In the genomic region with DNA sequence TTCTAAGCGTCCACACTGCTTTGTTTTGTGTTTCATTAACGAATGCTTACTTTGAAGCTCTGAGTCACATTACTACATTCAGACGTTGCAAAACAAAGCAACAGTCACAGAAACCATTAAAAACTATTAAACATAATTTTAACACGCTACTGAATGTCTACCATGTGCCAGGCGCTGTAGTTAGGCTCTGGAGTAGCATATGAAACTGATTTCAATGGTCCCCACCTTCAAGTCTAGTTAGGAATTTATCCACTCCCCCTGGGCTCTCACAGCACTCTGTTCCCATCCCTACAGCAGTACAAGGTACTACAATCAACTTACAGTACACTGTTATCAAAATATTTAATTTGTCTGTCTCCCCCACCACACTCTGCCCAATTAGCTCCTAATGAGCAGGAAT, we compare ENCODE assay signal across 8 cellular contexts. TPM values are rescaled to one million over a fixed set of nuclear protein-coding genes. Genes with fewer than 3 reads are reported as not detected.
DNase-seq lines count a peak whose midpoint lies in the region; ATAC-seq and TF ChIP-seq lines count a peak whose summit lies in the region.

No MANE protein-coding gene starts in this region.

- H3K4me3 ChIP-seq in iPS-18a (ENCODE audit: low read length) (peak overlapping the region; percentile 98), thyroid gland (replicated peaks in 1 of 3) (peak overlapping the region; percentile 11 to 56 (median 49))

- H3K4me1 Mint-ChIP-seq in activated T-helper 2 cell treated with anti-CD3 and anti-CD28 coated beads, Interferon-gamma antibody, Interleukin-2, Interleukin-4, amounts not matched to agents 10 μg/mL and 5 μg/mL and 100 μg/mL, durations not matched to agents 14 hours and 24 hours and 36 hours (ENCODE audit: low read depth), result peaks cover 10% of the 10 kb centered on the region

- no peaks in the 10 kb centered on the region for H3K27me3 Mint-ChIP-seq in activated T-helper 2 cell treated with anti-CD3 and anti-CD28 coated beads, Interferon-gamma antibody, Interleukin-2, Interleukin-4, amounts not matched to agents 10 μg/mL and 5 μg/mL and 100 μg/mL, durations not matched to agents 14 hours and 24 hours and 36 hours (ENCODE audit: low read depth)

- no peak overlapping the region for H3K4me3 Mint-ChIP-seq in activated T-helper 2 cell treated with anti-CD3 and anti-CD28 coated beads, Interferon-gamma antibody, Interleukin-2, Interleukin-4, amounts not matched to agents 10 μg/mL and 5 μg/mL and 100 μg/mL, durations not matched to agents 14 hours and 24 hours and 36 hours (ENCODE audit: low read depth)

- H3K27ac Mint-ChIP-seq in activated T-helper 2 cell treated with anti-CD3 and anti-CD28 coated beads, Interferon-gamma antibody, Interleukin-2, Interleukin-4, amounts not matched to agents 10 μg/mL and 5 μg/mL and 100 μg/mL, durations not matched to agents 14 hours and 24 hours and 36 hours, result no peak overlapping the region

- peaks cover 25% of the 10 kb centered on the region for H3K36me3 Mint-ChIP-seq in activated T-helper 2 cell treated with anti-CD3 and anti-CD28 coated beads, Interferon-gamma antibody, Interleukin-2, Interleukin-4, amounts not matched to agents 10 μg/mL and 5 μg/mL and 100 μg/mL, durations not matched to agents 14 hours and 24 hours and 36 hours (ENCODE audit: low read depth)

- H3K9me3 ChIP-seq in iPS-18a (ENCODE audit: control insufficient read depth, low read depth, low read length), result no peaks in the 10 kb centered on the region
- no peaks in the 10 kb centered on the region for H3K9me3 ChIP-seq in thyroid gland

- peak; percentile 3 to 11 for ATAC-seq in activated CD4-positive, CD25-positive, alpha-beta regulatory T cell treated with anti-CD3 and anti-CD28 coated beads, Interleukin-2, amount 50 U/mL, for 24 hours

- intact Hi-C loops in thyroid gland (cut with DNase I), result loop anchor here (5.0 kb wide), 1 partner anchor 344 kb away; no protein-coding TSS in a partner anchor
- intact Hi-C loops in activated T-helper 2 cell treated with anti-CD3 and anti-CD28 coated beads, Interferon-gamma antibody, Interleukin-2, Interleukin-4, amounts not matched to agents 10 μg/mL and 5 μg/mL and 100 μg/mL, durations not matched to agents 14 hours and 24 hours and 36 hours (cut with micrococcal nuclease), result loop anchor here (2.0 to 5.0 kb wide), 3 partner anchors 36 to 241 kb away; a partner anchor contains a TSS

- no peak for TF ChIP-seq CTCF in thyroid gland (IDR thresholded peaks at IDR 0.05)

- H3K27me3 ChIP-seq in iPS-18a (ENCODE audit: control insufficient read depth, insufficient read depth, low read length) (no peaks in the 10 kb centered on the region), thyroid gland (no peaks in the 10 kb centered on the region)

- TF ChIP-seq POLR2A in thyroid gland (IDR thresholded peaks at IDR 0.05), result no peak

- H3K27ac ChIP-seq in iPS-18a (ENCODE audit: low read length) (peak overlapping the region; percentile 57), thyroid gland (peak overlapping the region in 1 of 3 donors; percentile 60), caudate nucleus (ENCODE audit: low read depth, low read length) (no peak overlapping the region)

- DNase-seq in activated CD4-positive, CD25-positive, alpha-beta regulatory T cell treated with anti-CD3 and anti-CD28 coated beads, Interleukin-2, amount 50 U/mL, for 72 hours, result no peak
- DNase-seq in SW480 (ENCODE audit: low spot score) (peak; percentile 37), thyroid gland (no peak), caudate nucleus (lab: John Stamatoyannopoulos, UW) (no peak), NCI-H1417 treated with DMSO at 0.1 percent for 48 hours (lab: John Stamatoyannopoulos, UW) (no peak)
- DNase-seq in activated T-helper 2 cell treated with anti-CD3 and anti-CD28 coated beads, Interferon-gamma antibody, Interleukin-2, Interleukin-4, amounts not matched to agents 10 μg/mL and 5 μg/mL and 100 μg/mL, durations not matched to agents 14 hours and 24 hours and 36 hours (ENCODE audit: low spot score), result no peak

- H3K36me3 ChIP-seq in iPS-18a (ENCODE audit: control insufficient read depth, low read depth, low read length) (peaks cover 26% of the 10 kb centered on the region), thyroid gland (peaks cover 14 to 21% of the 10 kb centered on the region in 2 donors)

- H3K4me1 ChIP-seq in iPS-18a (ENCODE audit: control insufficient read depth, low read depth, low read length) (no peaks in the 10 kb centered on the region), thyroid gland (peaks cover 8 to 9% of the 10 kb centered on the region in 2 donors)

- 11 to 12% methylated on average over 5 of the region's 5 CpGs for WGBS in thyroid gland, 2 donors

- H3K9ac ChIP-seq in iPS-18a (ENCODE audit: low read length), result peak overlapping the region; percentile 95

- no peaks in the 10 kb centered on the region for H3K9me3 Mint-ChIP-seq in activated T-helper 2 cell treated with anti-CD3 and anti-CD28 coated beads, Interferon-gamma antibody, Interleukin-2, Interleukin-4, amounts not matched to agents 10 μg/mL and 5 μg/mL and 100 μg/mL, durations not matched to agents 14 hours and 24 hours and 36 hours

RNA-seq across cellular contexts. Expression of a gene that starts 0.6 kb away (rescaled TPM):
- 10 to 100 TPM; 20.0 to 45.1 (median 37.3) TPM for total RNA-seq in thyroid gland
- 126 and 129 TPM in 2 replicates for total RNA-seq in activated T-helper 2 cell treated with anti-CD3 and anti-CD28 coated beads, Interferon-gamma antibody, Interleukin-2, Interleukin-4, amounts not matched to agents 10 μg/mL and 5 μg/mL and 100 μg/mL, durations not matched to agents 14 hours and 24 hours and 36 hours

RNA-seq across cellular contexts. Expression of a gene that starts 35.9 kb away (rescaled TPM):
- 10 to 100 TPM; 19.9 to 32.1 (median 23.8) TPM for total RNA-seq in thyroid gland
- 69.5 and 70.4 TPM in 2 replicates for total RNA-seq in activated T-helper 2 cell treated with anti-CD3 and anti-CD28 coated beads, Interferon-gamma antibody, Interleukin-2, Interleukin-4, amounts not matched to agents 10 μg/mL and 5 μg/mL and 100 μg/mL, durations not matched to agents 14 hours and 24 hours and 36 hours

RNA-seq across cellular contexts. Expression of a gene that starts 41.8 kb away (rescaled TPM):
- 100 to 1,000 TPM; 114 to 143 (median 128) TPM for total RNA-seq in thyroid gland
- total RNA-seq in activated T-helper 2 cell treated with anti-CD3 and anti-CD28 coated beads, Interferon-gamma antibody, Interleukin-2, Interleukin-4, amounts not matched to agents 10 μg/mL and 5 μg/mL and 100 μg/mL, durations not matched to agents 14 hours and 24 hours and 36 hours, result 59.7 and 64.2 TPM in 2 replicates
